Comparison of ENCODE assay signal across 23 cellular contexts in genomic region chr22:22362311-22362710, GRCh38.
DNase-seq lines count a peak whose midpoint lies in the region; ATAC-seq, FAIRE-seq and TF ChIP-seq lines count a peak whose summit lies in the region.
"Had no signal": no experiment of that assay in that cellular context is flagged by ENCODE, and none has a peak within 500 bp of the region (broad histone marks: within the 10 kb centered on the region; RNA-seq: fewer than 3 reads in every experiment).

No MANE protein-coding gene starts in this region.

- H3K9me3 Mint-ChIP-seq in stimulated activated memory B cell treated with anti-CD40 and anti-IgM and Interleukin-4, amounts not matched to agents 10 μg/mL and 1 μg/mL and 100 μg/mL, for 72 hours: peaks cover 4% of the 10 kb centered on the region
- no peaks in the 10 kb centered on the region for H3K9me3 Mint-ChIP-seq in natural killer cell treated with Interleukin-12 subunit alpha and Interleukin-12 subunit beta and Interleukin-15 and Interleukin-18, amount 100 ng/mL, for 72 hours
- H3K9me3 Mint-ChIP-seq: CD4-positive, alpha-beta T cell; CD8-positive, alpha-beta T cell had no signal

- no peak overlapping the region for H2AFZ ChIP-seq in OCI-LY1 (ENCODE audit: low read length)
- no peak overlapping the region for H2AFZ ChIP-seq in K562 (ENCODE audit: low read depth, low read length)

- no peaks in the 10 kb centered on the region for H4K20me1 ChIP-seq in DOHH2 (ENCODE audit: control insufficient read depth, insufficient read depth, low read depth, low read length)
- H4K20me1 ChIP-seq in OCI-LY1 (ENCODE audit: insufficient read depth, low read length): no peaks in the 10 kb centered on the region
- peaks cover 4% of the 10 kb centered on the region; the same call in 1 of the 2 replicates for H4K20me1 ChIP-seq in K562 (replicated peaks; ENCODE audit: control insufficient read depth, insufficient read depth, low read length)
- H4K20me1 ChIP-seq: BLaER1 had no signal

- H3K4me1 Mint-ChIP-seq in stimulated activated memory B cell treated with anti-CD40 and anti-IgM and Interleukin-4, amounts not matched to agents 10 μg/mL and 1 μg/mL and 100 μg/mL, for 72 hours: peaks cover 60% of the 10 kb centered on the region
- no peaks in the 10 kb centered on the region for H3K4me1 Mint-ChIP-seq in natural killer cell treated with Interleukin-12 subunit alpha and Interleukin-12 subunit beta and Interleukin-15 and Interleukin-18, amount 100 ng/mL, for 72 hours (ENCODE audit: low read depth in 2 of 2)

- H3K4me2 ChIP-seq in DOHH2 (ENCODE audit: low read length) (peak overlapping the region; percentile 46; the same call in 1 of the 2 replicates), OCI-LY1 (ENCODE audit: low read length) (no peak overlapping the region), K562 (ENCODE audit: insufficient read depth, low read length) (no peak overlapping the region)

- no peak overlapping the region for H3K4me3 Mint-ChIP-seq in stimulated activated memory B cell treated with anti-CD40 and anti-IgM and Interleukin-4, amounts not matched to agents 10 μg/mL and 1 μg/mL and 100 μg/mL, for 72 hours
- no peak overlapping the region for H3K4me3 Mint-ChIP-seq in natural killer cell treated with Interleukin-12 subunit alpha and Interleukin-12 subunit beta and Interleukin-15 and Interleukin-18, amount 100 ng/mL, for 72 hours
- H3K4me3 Mint-ChIP-seq: CD4-positive, alpha-beta T cell; CD8-positive, alpha-beta T cell had no signal

- H3K27me3 ChIP-seq in DOHH2 (ENCODE audit: control insufficient read depth, low read length) (no peaks in the 10 kb centered on the region), OCI-LY1 (ENCODE audit: insufficient read depth, low read length) (no peaks in the 10 kb centered on the region), K562 (ENCODE audit: control insufficient read depth in 2 of 2, insufficient read depth in 2 of 2, low read length in 2 of 2) (peaks cover 2 to 12% of the 10 kb centered on the region in 2 experiments; a peak in 4 of 5 replicates), psoas muscle (ENCODE audit: insufficient read depth in 3 of 3, low read length in 2 of 3) (peaks cover 0 to 15% (median 1%) of the 10 kb centered on the region in 3 donors)
- H3K27me3 ChIP-seq: BE2C, BLaER1 had no signal

- no peaks in the 10 kb centered on the region for H3K27me3 Mint-ChIP-seq in stimulated activated memory B cell treated with anti-CD40 and anti-IgM and Interleukin-4, amounts not matched to agents 10 μg/mL and 1 μg/mL and 100 μg/mL, for 72 hours
- H3K27me3 Mint-ChIP-seq in natural killer cell treated with Interleukin-12 subunit alpha and Interleukin-12 subunit beta and Interleukin-15 and Interleukin-18, amount 100 ng/mL, for 72 hours: peaks cover 39 to 59% of the 10 kb centered on the region in 2 donors

- POLR2A ChIA-PET in K562 (lab: Yijun Ruan, JAX): interaction anchor here (0.6 to 1.0 kb wide), 3 partner anchors 8 to 383 kb away, joined by 3 to 6 read pairs (median 3); no protein-coding TSS in a partner anchor

- peaks cover 4% of the 10 kb centered on the region; the same call in 1 of the 2 replicates for H3K36me3 ChIP-seq in DOHH2 (ENCODE audit: control insufficient read depth, low read length)
- no peaks in the 10 kb centered on the region for H3K36me3 ChIP-seq in OCI-LY1 (ENCODE audit: insufficient read depth, low read length)
- H3K36me3 ChIP-seq in K562 (ENCODE audit: control insufficient read depth, insufficient read depth, low read length): no peaks in the 10 kb centered on the region
- H3K36me3 ChIP-seq in psoas muscle (ENCODE audit: insufficient read depth in 1 of 2, low read depth in 1 of 2): no peaks in the 10 kb centered on the region
- H3K36me3 ChIP-seq: BE2C, BLaER1 had no signal

- no peak for TF ChIP-seq EP300 in K562 (IDR thresholded peaks at IDR 0.05; ENCODE audit: low read length)

- CTCF ChIA-PET in K562 (lab: Yijun Ruan, JAX; ENCODE audit: low intra/inter-chr PET ratio): no interaction called here

- no peaks in the 10 kb centered on the region for H3K79me2 ChIP-seq in DOHH2 (ENCODE audit: control insufficient read depth, low read length)
- H3K79me2 ChIP-seq in OCI-LY1 (ENCODE audit: insufficient read depth, low read length): no peaks in the 10 kb centered on the region
- H3K79me2 ChIP-seq in K562 (ENCODE audit: control insufficient read depth, insufficient read depth, low read length): no peaks in the 10 kb centered on the region

- H3K4me1 ChIP-seq in DOHH2 (ENCODE audit: control insufficient read depth, low read length): peaks cover 66% of the 10 kb centered on the region
- H3K4me1 ChIP-seq in OCI-LY1 (ENCODE audit: insufficient read depth, low read length, severe bottlenecking): peaks cover 41% of the 10 kb centered on the region
- H3K4me1 ChIP-seq in K562 (replicated peaks in 1 of 2; ENCODE audit: control insufficient read depth in 2 of 2, insufficient read depth in 2 of 2, low read length in 2 of 2): peaks cover 0 to 2% of the 10 kb centered on the region in 2 experiments; a peak in 1 of 5 replicates
- H3K4me1 ChIP-seq in psoas muscle: no peaks in the 10 kb centered on the region
- H3K4me1 ChIP-seq: BE2C, Caco-2 had no signal

- no peak for ATAC-seq in K562
- ATAC-seq in stimulated activated memory B cell treated with anti-CD40 and anti-IgM and Interleukin-4, amounts not matched to agents 10 μg/mL and 1 μg/mL and 100 μg/mL, for 72 hours: no peak
- ATAC-seq in natural killer cell treated with Interleukin-12 subunit alpha and Interleukin-12 subunit beta and Interleukin-15 and Interleukin-18, amount 100 ng/mL, for 72 hours: no peak
- no peak for ATAC-seq in psoas muscle
- ATAC-seq in GM19455 (IDR thresholded peaks at IDR 0.05; ENCODE audit: unreplicated experiment): no peak
- ATAC-seq: CD8-positive, alpha-beta T cell had no signal

- no peak for TF ChIP-seq CTCF in DOHH2 (IDR thresholded peaks at IDR 0.05; ENCODE audit: low read depth, low read length, poor library complexity, severe bottlenecking)
- no peak for TF ChIP-seq CTCF in OCI-LY1 (IDR thresholded peaks at IDR 0.05; ENCODE audit: low read length)
- no peak for TF ChIP-seq CTCF in K562 (IDR thresholded peaks at IDR 0.05 in 2 of 3, conservative IDR thresholded peaks at IDR 0.05 in 1 of 3; ENCODE audit: insufficient read depth in 2 of 3, low read depth in 1 of 3, low read length in 3 of 3)
- no peak for TF ChIP-seq CTCF in psoas muscle (IDR thresholded peaks at IDR 0.05)

- no peak for TF ChIP-seq RAD21 in K562 (CRISPR knock-in tag; conservative IDR thresholded peaks at IDR 0.05 in 1 of 2, IDR thresholded peaks at IDR 0.05 in 1 of 2)

- H3K9me2 ChIP-seq in DOHH2 (replicated peaks; ENCODE audit: control insufficient read depth, low read length) (no peaks in the 10 kb centered on the region), OCI-LY1 (ENCODE audit: low read depth, low read length) (no peaks in the 10 kb centered on the region)

- in situ Hi-C loops in K562 (cut with MboI): no loop called here

- no peak overlapping the region for H3K9ac ChIP-seq in OCI-LY1 (ENCODE audit: low read length)
- no peak overlapping the region for H3K9ac ChIP-seq in K562 (ENCODE audit: insufficient read depth in 1 of 2, low read depth in 2 of 2, low read length in 2 of 2)
- H3K9ac ChIP-seq: BLaER1 had no signal

- no peak for DNase-seq in K562 (ENCODE audit: extremely low read depth in 1 of 4, low spot score in 3 of 4)
- no peak for DNase-seq in natural killer cell treated with Interleukin-12 subunit alpha and Interleukin-12 subunit beta and Interleukin-15 and Interleukin-18, amount 100 ng/mL, for 72 hours (ENCODE audit: low spot score)
- no peak for DNase-seq in psoas muscle
- no peak for DNase-seq in DMS79 treated with DMSO at 0.1 percent for 48 hours (lab: John Stamatoyannopoulos, UW)
- DNase-seq: 8988T; ACHN; BE2C; Caco-2; Calu3; CD4-positive, alpha-beta T cell; CD8-positive, alpha-beta T cell; DND-41; GF-D8 had no signal

- H3K4me3 ChIP-seq in DOHH2 (ENCODE audit: low read length) (no peak overlapping the region), OCI-LY1 (ENCODE audit: low read depth, low read length, poor library complexity, severe bottlenecking) (no peak overlapping the region), K562 (no peak overlapping the region), psoas muscle (no peak overlapping the region)
- H3K4me3 ChIP-seq: BLaER1 had no signal

- intact Hi-C loops in K562 (cut with micrococcal nuclease) (no loop called here), psoas muscle (cut with DNase I) (no loop called here)

- H3K36me3 Mint-ChIP-seq in stimulated activated memory B cell treated with anti-CD40 and anti-IgM and Interleukin-4, amounts not matched to agents 10 μg/mL and 1 μg/mL and 100 μg/mL, for 72 hours: peaks cover 5% of the 10 kb centered on the region
- no peaks in the 10 kb centered on the region for H3K36me3 Mint-ChIP-seq in natural killer cell treated with Interleukin-12 subunit alpha and Interleukin-12 subunit beta and Interleukin-15 and Interleukin-18, amount 100 ng/mL, for 72 hours
- H3K36me3 Mint-ChIP-seq: CD8-positive, alpha-beta T cell had no signal

- H3K27ac Mint-ChIP-seq in stimulated activated memory B cell treated with anti-CD40 and anti-IgM and Interleukin-4, amounts not matched to agents 10 μg/mL and 1 μg/mL and 100 μg/mL, for 72 hours: peak overlapping the region; percentile 11
- H3K27ac Mint-ChIP-seq in natural killer cell treated with Interleukin-12 subunit alpha and Interleukin-12 subunit beta and Interleukin-15 and Interleukin-18, amount 100 ng/mL, for 72 hours: no peak overlapping the region
- H3K27ac Mint-ChIP-seq: CD4-positive, alpha-beta T cell; CD8-positive, alpha-beta T cell had no signal

- H3F3A ChIP-seq in DOHH2 (ENCODE audit: control insufficient read depth, insufficient read depth): peaks cover 19% of the 10 kb centered on the region
- H3F3A ChIP-seq in OCI-LY1 (ENCODE audit: insufficient read depth, low read length): no peaks in the 10 kb centered on the region

- no peaks in the 10 kb centered on the region for H3K9me1 ChIP-seq in K562 (ENCODE audit: control insufficient read depth, insufficient read depth, low read length)

- FAIRE-seq in K562 (lab: Jason Lieb, UNC): no peak
- FAIRE-seq: A204.1, D721Med, G401.6, GM19239 had no signal

- no peaks in the 10 kb centered on the region for H3K9me3 ChIP-seq in DOHH2 (ENCODE audit: control insufficient read depth, insufficient read depth, low read length)
- H3K9me3 ChIP-seq in OCI-LY1 (ENCODE audit: low read length): no peaks in the 10 kb centered on the region
- no peaks in the 10 kb centered on the region for H3K9me3 ChIP-seq in K562 (replicated peaks; ENCODE audit: control insufficient read depth, insufficient read depth, low read depth, low read length)
- no peaks in the 10 kb centered on the region for H3K9me3 ChIP-seq in psoas muscle
- H3K9me3 ChIP-seq: BE2C, BLaER1, Caco-2 had no signal

- no peak for TF ChIP-seq POLR2A in K562 (conservative IDR thresholded peaks at IDR 0.05)

- H3K27ac ChIP-seq in DOHH2 (ENCODE audit: low read depth, low read length) (no peak overlapping the region), OCI-LY1 (ENCODE audit: low read depth, low read length, poor library complexity, severe bottlenecking) (peak overlapping the region; percentile 14), K562 (ENCODE audit: extremely low read depth, low read depth, low read length) (no peak overlapping the region), psoas muscle (no peak overlapping the region)
- H3K27ac ChIP-seq: BLaER1, C4-2B had no signal

- no TSS peak for BruUV-seq in K562 (replicated peaks; lab: Mats Ljungman, UMichigan)
